ENCODE assay signal across 8 cellular contexts in genomic region chr2:65057391-65058052, GRCh38. TPM values are rescaled to one million over a fixed set of nuclear protein-coding genes. Genes with fewer than 3 reads are reported as not detected.
DNase-seq lines count a peak whose midpoint lies in the region; TF ChIP-seq lines count a peak whose summit lies in the region.

No MANE protein-coding gene starts in this region.

- no peaks in the 10 kb centered on the region for H3K27me3 ChIP-seq in smooth muscle cell (ENCODE audit: low read depth)

- peak overlapping the region; percentile 75 for H3K4me3 ChIP-seq in smooth muscle cell

- peaks cover 41% of the 10 kb centered on the region for H3K79me2 ChIP-seq in smooth muscle cell (ENCODE audit: low read depth)

- peaks cover 9% of the 10 kb centered on the region for H3K4me1 ChIP-seq in smooth muscle cell (ENCODE audit: low read depth)

- H3K27ac ChIP-seq in smooth muscle cell (ENCODE audit: low read depth), result no peak overlapping the region

- DNase-seq in DMS153 (lab: John Stamatoyannopoulos, UW), result peak; percentile 67
- peak; percentile 46 for DNase-seq in H4 (ENCODE audit: low spot score)
- DNase-seq in NCI-H69 (lab: John Stamatoyannopoulos, UW), result peak; percentile 48
- peak; percentile 39 for DNase-seq in activated effector memory CD4-positive, alpha-beta T cell treated with Interleukin-2 at 50 U/mL for 16 hours
- no peak for DNase-seq in glutamatergic neuron
- no peak for DNase-seq in smooth muscle cell (lab: John Stamatoyannopoulos, UW; ENCODE audit: unreplicated experiment)
- DNase-seq in head of caudate nucleus, result no peak
- no peak for DNase-seq in cerebellar nuclear complex (lab: John Stamatoyannopoulos, UW)

- intact Hi-C loops in head of caudate nucleus (cut with DNase I), result loop anchor here (2.0 to 10.0 kb wide), 3 partner anchors 63 to 167 kb away; partner anchors contain the start of genes ACTR2 and RAB1A

- H3K4me2 ChIP-seq in smooth muscle cell, result peak overlapping the region; percentile 94

- peaks cover 49% of the 10 kb centered on the region for H4K20me1 ChIP-seq in smooth muscle cell (ENCODE audit: low read depth)

- TF ChIP-seq CTCF in glutamatergic neuron (IDR thresholded peaks at IDR 0.05; ENCODE audit: partially characterized antibody, unreplicated experiment) (no peak), smooth muscle cell (IDR thresholded peaks at IDR 0.05; ENCODE audit: borderline replicate concordance, insufficient read depth, poor library complexity, severe bottlenecking) (no peak)

- no peak overlapping the region for H2AFZ ChIP-seq in smooth muscle cell (ENCODE audit: low read depth)

- H3F3A ChIP-seq in smooth muscle cell (ENCODE audit: low read depth), result no peaks in the 10 kb centered on the region

- peak overlapping the region; percentile 99 for H3K27ac Mint-ChIP-seq in glutamatergic neuron (ENCODE audit: unreplicated experiment)

- no peaks in the 10 kb centered on the region for H3K9me3 ChIP-seq in smooth muscle cell (replicated peaks; ENCODE audit: low read depth)

- H3K27me3 Mint-ChIP-seq in glutamatergic neuron (ENCODE audit: unreplicated experiment), result peaks cover 4% of the 10 kb centered on the region

- H3K9me3 Mint-ChIP-seq in glutamatergic neuron (ENCODE audit: unreplicated experiment), result peaks cover 5% of the 10 kb centered on the region

- H3K4me1 Mint-ChIP-seq in glutamatergic neuron (ENCODE audit: low read depth, unreplicated experiment), result peaks cover 30% of the 10 kb centered on the region

- H3K9ac ChIP-seq in smooth muscle cell (ENCODE audit: low read depth), result peak overlapping the region; percentile 41

- no peaks in the 10 kb centered on the region for H3K36me3 Mint-ChIP-seq in glutamatergic neuron (ENCODE audit: unreplicated experiment)

- H3K36me3 ChIP-seq in smooth muscle cell (ENCODE audit: low read depth), result no peaks in the 10 kb centered on the region

- 79% methylated on average over 6 of the region's 6 CpGs for WGBS in smooth muscle cell (ENCODE audit: low lambda C conversion rate)

- peak overlapping the region; percentile 100 for H3K4me3 Mint-ChIP-seq in glutamatergic neuron (ENCODE audit: unreplicated experiment)

RNA-seq across cellular contexts. Expression of gene CEP68, which starts 1.3 kb away (rescaled TPM):
- total RNA-seq in H4 (2014; rRNA removed; shearing (Covaris generic)), result 5.4 and 6.1 TPM in 2 replicates
- total RNA-seq in glutamatergic neuron (ENCODE audit: unreplicated experiment) (38.3 TPM), smooth muscle cell (3.2 and 5.7 TPM in 2 replicates)
- 8.4 and 12.8 TPM in 2 replicates for polyA plus RNA-seq in smooth muscle cell

Comparison
In these comparisons a context has a peak if more than half of its experiments do, and no peak if none do; other contexts are left out.
1. DNase-seq: peak in DMS153 (single experiment), H4 (single experiment), NCI-H69 (single experiment) and activated effector memory CD4-positive, alpha-beta T cell treated with Interleukin-2 at 50 U/mL for 16 hours (single experiment); none in glutamatergic neuron (single experiment), smooth muscle cell (single experiment), head of caudate nucleus (0 of 42) and cerebellar nuclear complex (0 of 2).